In the genomic region with DNA sequence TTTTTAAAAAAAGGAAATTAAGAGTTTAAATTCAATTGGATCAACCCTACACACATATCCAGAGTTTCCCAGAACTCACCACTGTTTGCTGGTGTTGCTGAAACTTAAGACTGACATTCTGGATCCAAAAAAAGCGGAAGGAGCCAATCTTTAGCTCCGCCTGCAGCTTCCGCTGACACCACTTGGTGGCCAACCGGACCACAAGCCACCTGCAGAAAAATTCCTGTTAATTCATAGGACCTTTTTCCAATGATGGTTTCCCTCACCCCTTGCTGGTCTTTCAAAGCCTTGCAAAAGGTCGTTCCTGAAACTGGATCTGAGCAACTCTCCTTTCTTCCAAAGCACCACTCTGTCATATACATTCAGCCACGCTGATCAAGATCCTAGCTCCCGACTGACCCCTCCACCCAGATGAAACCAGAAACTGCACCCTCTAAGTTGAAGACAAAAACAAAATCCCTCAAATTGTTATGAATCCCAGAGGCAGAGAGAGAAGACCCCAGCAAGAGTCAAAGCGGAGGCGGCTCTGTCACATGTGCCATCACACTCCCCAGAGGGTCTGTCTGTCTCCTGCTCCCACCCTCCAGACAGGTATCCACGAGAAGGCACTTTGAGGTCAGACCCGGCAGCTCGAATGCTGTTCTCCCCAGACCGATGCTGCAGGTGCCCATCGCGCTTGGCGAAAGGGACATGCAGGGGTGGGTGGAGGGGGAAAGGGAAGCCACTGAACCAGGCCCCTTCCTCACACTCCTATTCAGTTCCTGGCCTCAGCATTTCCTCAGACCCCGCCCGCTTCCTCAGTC, we compare ENCODE assay signal across 8 cellular contexts. TPM values are rescaled to one million over a fixed set of nuclear protein-coding genes. Genes with fewer than 3 reads are reported as not detected.
DNase-seq lines count a peak whose midpoint lies in the region; ATAC-seq and TF ChIP-seq lines count a peak whose summit lies in the region.

No MANE protein-coding gene starts in this region.

- peaks cover 56% of the 10 kb centered on the region for H3K36me3 ChIP-seq in NT2/D1 (ENCODE audit: insufficient read depth, insufficient read length, low read length)

- peak overlapping the region; percentile 79 for H3K9ac ChIP-seq in NT2/D1 (ENCODE audit: insufficient read length, low read depth)

- TF ChIP-seq CTCF in omental fat pad (IDR thresholded peaks at IDR 0.05), result no peak

- H3K9me3 Mint-ChIP-seq in activated naive CD4-positive, alpha-beta T cell treated with anti-CD3 and anti-CD28 coated beads, Interleukin-2, amount 50 U/mL, for 72 hours, result no peaks in the 10 kb centered on the region

- DNase-seq in activated CD4-positive, alpha-beta T cell treated with anti-CD3 and anti-CD28 coated beads for 48 hours, result peak; percentile 47
- no peak for DNase-seq in activated CD4-positive, alpha-beta T cell treated with anti-CD3 and anti-CD28 coated beads for 1 hour
- DNase-seq in NT2/D1 (ENCODE audit: low read depth, low spot score) (no peak), glomerular visceral epithelial cell (ENCODE audit: extremely low spot score) (peak; percentile 59), omental fat pad (ENCODE audit: low spot score) (no peak)
- peak in 1 of 2 donors; percentile 23 for DNase-seq in activated naive CD4-positive, alpha-beta T cell treated with anti-CD3 and anti-CD28 coated beads, Interleukin-2, amount 50 U/mL, for 72 hours (ENCODE audit: low spot score in 2 of 2)
- no peak for DNase-seq in activated CD4-positive, CD25-positive, alpha-beta regulatory T cell treated with anti-CD3 and anti-CD28 coated beads, Interleukin-2, amount 50 U/mL, for 72 hours

- no peaks in the 10 kb centered on the region for H3K27me3 ChIP-seq in NT2/D1 (ENCODE audit: insufficient read depth, insufficient read length)

- ATAC-seq in HG02943 (IDR thresholded peaks at IDR 0.05; ENCODE audit: low read depth, unreplicated experiment), result peak; percentile 18
- ATAC-seq in activated naive CD4-positive, alpha-beta T cell treated with anti-CD3 and anti-CD28 coated beads, Interleukin-2, amount 50 U/mL, for 72 hours, result peak; percentile 0 to 1
- ATAC-seq in omental fat pad (ENCODE audit: low FRiP score), result peak; percentile 19

- H3K36me3 Mint-ChIP-seq in activated naive CD4-positive, alpha-beta T cell treated with anti-CD3 and anti-CD28 coated beads, Interleukin-2, amount 50 U/mL, for 72 hours, result peaks cover 32 to 37% of the 10 kb centered on the region in 2 donors

- no peaks in the 10 kb centered on the region for H3K4me1 ChIP-seq in NT2/D1 (ENCODE audit: insufficient read depth, insufficient read length)

- peak overlapping the region; percentile 75 for H3K4me3 ChIP-seq in NT2/D1 (ENCODE audit: insufficient read length, low read depth)

- no peaks in the 10 kb centered on the region for H3K9me3 ChIP-seq in NT2/D1 (ENCODE audit: insufficient read depth, low read length)

- peak overlapping the region; percentile 89 to 95 for H3K27ac Mint-ChIP-seq in activated naive CD4-positive, alpha-beta T cell treated with anti-CD3 and anti-CD28 coated beads, Interleukin-2, amount 50 U/mL, for 72 hours

RNA-seq across cellular contexts. Expression of a gene that starts 0.8 kb away (rescaled TPM):
- total RNA-seq in activated naive CD4-positive, alpha-beta T cell treated with anti-CD3 and anti-CD28 coated beads, Interleukin-2, amount 50 U/mL, for 72 hours, result 100 to 1,000 TPM; 155 to 156 TPM
- 100 to 1,000 TPM; 113 to 141 (median 121) TPM for total RNA-seq in omental fat pad

RNA-seq across cellular contexts. Expression of a gene that starts 17.5 kb away (rescaled TPM):
- 10 to 100 TPM; 43.5 to 46.2 TPM for total RNA-seq in activated naive CD4-positive, alpha-beta T cell treated with anti-CD3 and anti-CD28 coated beads, Interleukin-2, amount 50 U/mL, for 72 hours
- 10 to 100 TPM; 38.2 to 44.4 (median 41.5) TPM for total RNA-seq in omental fat pad

RNA-seq across cellular contexts. Expression of a gene that starts 17.8 kb away (rescaled TPM):
- 10 to 100 TPM; 70.0 to 91.8 TPM for total RNA-seq in activated naive CD4-positive, alpha-beta T cell treated with anti-CD3 and anti-CD28 coated beads, Interleukin-2, amount 50 U/mL, for 72 hours
- total RNA-seq in omental fat pad, result 10 to 100 TPM; 51.9 to 98.8 (median 63.1) TPM

RNA-seq across cellular contexts. Expression of a gene that starts 30.2 kb away (rescaled TPM):
- 10 to 100 TPM; 29.7 to 32.2 TPM for total RNA-seq in activated naive CD4-positive, alpha-beta T cell treated with anti-CD3 and anti-CD28 coated beads, Interleukin-2, amount 50 U/mL, for 72 hours
- 10 to 100 TPM in 1 of 4 donors, 1 to 10 TPM in 3; 3.6 to 10.6 (median 8.0) TPM for total RNA-seq in omental fat pad

RNA-seq across cellular contexts. Expression of a gene that starts 45.4 kb away (rescaled TPM):
- total RNA-seq in activated naive CD4-positive, alpha-beta T cell treated with anti-CD3 and anti-CD28 coated beads, Interleukin-2, amount 50 U/mL, for 72 hours, result 100 to 1,000 TPM; 150 to 326 TPM
- 10 to 100 TPM in 1 of 4 donors, 1 to 10 TPM in 2, under 1 TPM in 1; 0.50 to 12.0 (median 4.5) TPM for total RNA-seq in omental fat pad

Comparison
In these comparisons a context has a peak if more than half of its experiments do, and no peak if none do; other contexts are left out.
1. DNase-seq: peak in activated CD4-positive, alpha-beta T cell treated with anti-CD3 and anti-CD28 coated beads for 48 hours (single experiment) and glomerular visceral epithelial cell (single experiment); none in activated CD4-positive, alpha-beta T cell treated with anti-CD3 and anti-CD28 coated beads for 1 hour (single experiment), NT2/D1 (single experiment), omental fat pad (single experiment) and activated CD4-positive, CD25-positive, alpha-beta regulatory T cell treated with anti-CD3 and anti-CD28 coated beads, Interleukin-2, amount 50 U/mL, for 72 hours (single experiment).
2. Peak in every context shown above with its lines, with median percentiles within 50 percentile points of each other: ATAC-seq.